Comparison of ENCODE assay signal across 2 cellular contexts in the genomic region with DNA sequence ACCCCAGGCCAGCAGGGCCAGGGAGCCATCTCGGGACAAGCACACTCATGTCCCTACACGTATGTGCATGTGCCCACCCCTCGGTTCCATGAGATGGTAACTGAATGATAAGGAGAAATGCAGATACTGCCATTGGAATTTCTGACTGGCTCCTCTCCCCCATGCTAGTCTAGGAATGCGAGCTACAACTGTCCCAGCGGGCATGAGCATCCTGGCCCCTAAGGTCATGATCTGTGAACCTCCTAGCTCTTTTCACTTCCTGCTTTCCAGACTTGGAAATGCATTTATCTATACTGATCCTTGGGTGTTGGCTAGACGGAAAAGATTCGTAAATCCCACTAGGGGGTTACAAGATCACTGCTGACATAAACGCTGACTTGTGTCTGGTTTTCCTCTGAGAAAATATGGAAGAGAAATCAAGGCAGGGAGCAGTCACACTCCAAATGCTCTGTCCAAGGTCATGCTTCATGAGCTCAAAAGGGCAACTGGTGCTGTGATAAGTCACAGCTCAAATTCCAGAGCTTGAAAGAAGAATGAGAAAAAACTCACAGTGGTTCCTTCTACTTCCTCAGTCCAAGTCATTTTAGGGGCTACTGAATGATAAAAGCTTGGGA.
A peak's percentile ranks its signal among the peaks of the same experiment; 100 is the strongest.
TF ChIP-seq lines count a peak whose summit lies in the region.

No MANE protein-coding gene starts in this region.

TF ChIP-seq in SK-N-SH, 30 proteins besides CTCF, POLR2A, EP300 and RAD21 (continued from another document):
- TF ChIP-seq, protein P1, sequence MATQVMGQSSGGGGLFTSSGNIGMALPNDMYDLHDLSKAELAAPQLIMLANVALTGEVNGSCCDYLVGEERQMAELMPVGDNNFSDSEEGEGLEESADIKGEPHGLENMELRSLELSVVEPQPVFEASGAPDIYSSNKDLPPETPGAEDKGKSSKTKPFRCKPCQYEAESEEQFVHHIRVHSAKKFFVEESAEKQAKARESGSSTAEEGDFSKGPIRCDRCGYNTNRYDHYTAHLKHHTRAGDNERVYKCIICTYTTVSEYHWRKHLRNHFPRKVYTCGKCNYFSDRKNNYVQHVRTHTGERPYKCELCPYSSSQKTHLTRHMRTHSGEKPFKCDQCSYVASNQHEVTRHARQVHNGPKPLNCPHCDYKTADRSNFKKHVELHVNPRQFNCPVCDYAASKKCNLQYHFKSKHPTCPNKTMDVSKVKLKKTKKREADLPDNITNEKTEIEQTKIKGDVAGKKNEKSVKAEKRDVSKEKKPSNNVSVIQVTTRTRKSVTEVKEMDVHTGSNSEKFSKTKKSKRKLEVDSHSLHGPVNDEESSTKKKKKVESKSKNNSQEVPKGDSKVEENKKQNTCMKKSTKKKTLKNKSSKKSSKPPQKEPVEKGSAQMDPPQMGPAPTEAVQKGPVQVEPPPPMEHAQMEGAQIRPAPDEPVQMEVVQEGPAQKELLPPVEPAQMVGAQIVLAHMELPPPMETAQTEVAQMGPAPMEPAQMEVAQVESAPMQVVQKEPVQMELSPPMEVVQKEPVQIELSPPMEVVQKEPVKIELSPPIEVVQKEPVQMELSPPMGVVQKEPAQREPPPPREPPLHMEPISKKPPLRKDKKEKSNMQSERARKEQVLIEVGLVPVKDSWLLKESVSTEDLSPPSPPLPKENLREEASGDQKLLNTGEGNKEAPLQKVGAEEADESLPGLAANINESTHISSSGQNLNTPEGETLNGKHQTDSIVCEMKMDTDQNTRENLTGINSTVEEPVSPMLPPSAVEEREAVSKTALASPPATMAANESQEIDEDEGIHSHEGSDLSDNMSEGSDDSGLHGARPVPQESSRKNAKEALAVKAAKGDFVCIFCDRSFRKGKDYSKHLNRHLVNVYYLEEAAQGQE (IDR thresholded peaks at IDR 0.05; ENCODE audit: low read depth, low read length) = peak; percentile 44; the same call in 1 of the 2 replicates

TF ChIP-seq in SK-N-SH treated with all-trans-retinoic acid at 6 μM for 48 hours, 23 proteins besides CTCF, POLR2A, EP300 and RAD21:
- no peak for TF ChIP-seq ARNTL (CRISPR knock-in tag; IDR thresholded peaks at IDR 0.05; ENCODE audit: borderline replicate concordance, low read depth)
- TF ChIP-seq, protein P2, sequence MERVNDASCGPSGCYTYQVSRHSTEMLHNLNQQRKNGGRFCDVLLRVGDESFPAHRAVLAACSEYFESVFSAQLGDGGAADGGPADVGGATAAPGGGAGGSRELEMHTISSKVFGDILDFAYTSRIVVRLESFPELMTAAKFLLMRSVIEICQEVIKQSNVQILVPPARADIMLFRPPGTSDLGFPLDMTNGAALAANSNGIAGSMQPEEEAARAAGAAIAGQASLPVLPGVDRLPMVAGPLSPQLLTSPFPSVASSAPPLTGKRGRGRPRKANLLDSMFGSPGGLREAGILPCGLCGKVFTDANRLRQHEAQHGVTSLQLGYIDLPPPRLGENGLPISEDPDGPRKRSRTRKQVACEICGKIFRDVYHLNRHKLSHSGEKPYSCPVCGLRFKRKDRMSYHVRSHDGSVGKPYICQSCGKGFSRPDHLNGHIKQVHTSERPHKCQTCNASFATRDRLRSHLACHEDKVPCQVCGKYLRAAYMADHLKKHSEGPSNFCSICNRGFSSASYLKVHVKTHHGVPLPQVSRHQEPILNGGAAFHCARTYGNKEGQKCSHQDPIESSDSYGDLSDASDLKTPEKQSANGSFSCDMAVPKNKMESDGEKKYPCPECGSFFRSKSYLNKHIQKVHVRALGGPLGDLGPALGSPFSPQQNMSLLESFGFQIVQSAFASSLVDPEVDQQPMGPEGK (CRISPR knock-in tag; IDR thresholded peaks at IDR 0.05; ENCODE audit: borderline replicate concordance) = no peak
- TF ChIP-seq TOX (CRISPR knock-in tag; IDR thresholded peaks at IDR 0.05; ENCODE audit: borderline replicate concordance) = no peak
- no peak for TF ChIP-seq ESRRG (CRISPR knock-in tag; IDR thresholded peaks at IDR 0.05)
- no peak for TF ChIP-seq ZFP3 (CRISPR knock-in tag; IDR thresholded peaks at IDR 0.05)
- TF ChIP-seq BACH2 (CRISPR knock-in tag; IDR thresholded peaks at IDR 0.05; ENCODE audit: borderline replicate concordance) = no peak
- no peak for TF ChIP-seq GLIS3 (CRISPR knock-in tag; IDR thresholded peaks at IDR 0.05)
- TF ChIP-seq ISL1 (CRISPR knock-in tag; IDR thresholded peaks at IDR 0.05) = no peak
- TF ChIP-seq RARB (CRISPR knock-in tag; IDR thresholded peaks at IDR 0.05) = no peak
- TF ChIP-seq, protein P3, sequence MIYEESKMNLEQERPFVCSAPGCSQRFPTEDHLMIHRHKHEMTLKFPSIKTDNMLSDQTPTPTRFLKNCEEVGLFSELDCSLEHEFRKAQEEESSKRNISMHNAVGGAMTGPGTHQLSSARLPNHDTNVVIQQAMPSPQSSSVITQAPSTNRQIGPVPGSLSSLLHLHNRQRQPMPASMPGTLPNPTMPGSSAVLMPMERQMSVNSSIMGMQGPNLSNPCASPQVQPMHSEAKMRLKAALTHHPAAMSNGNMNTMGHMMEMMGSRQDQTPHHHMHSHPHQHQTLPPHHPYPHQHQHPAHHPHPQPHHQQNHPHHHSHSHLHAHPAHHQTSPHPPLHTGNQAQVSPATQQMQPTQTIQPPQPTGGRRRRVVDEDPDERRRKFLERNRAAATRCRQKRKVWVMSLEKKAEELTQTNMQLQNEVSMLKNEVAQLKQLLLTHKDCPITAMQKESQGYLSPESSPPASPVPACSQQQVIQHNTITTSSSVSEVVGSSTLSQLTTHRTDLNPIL (CRISPR knock-in tag; IDR thresholded peaks at IDR 0.05; ENCODE audit: low read depth) = no peak
- TF ChIP-seq, protein P4, sequence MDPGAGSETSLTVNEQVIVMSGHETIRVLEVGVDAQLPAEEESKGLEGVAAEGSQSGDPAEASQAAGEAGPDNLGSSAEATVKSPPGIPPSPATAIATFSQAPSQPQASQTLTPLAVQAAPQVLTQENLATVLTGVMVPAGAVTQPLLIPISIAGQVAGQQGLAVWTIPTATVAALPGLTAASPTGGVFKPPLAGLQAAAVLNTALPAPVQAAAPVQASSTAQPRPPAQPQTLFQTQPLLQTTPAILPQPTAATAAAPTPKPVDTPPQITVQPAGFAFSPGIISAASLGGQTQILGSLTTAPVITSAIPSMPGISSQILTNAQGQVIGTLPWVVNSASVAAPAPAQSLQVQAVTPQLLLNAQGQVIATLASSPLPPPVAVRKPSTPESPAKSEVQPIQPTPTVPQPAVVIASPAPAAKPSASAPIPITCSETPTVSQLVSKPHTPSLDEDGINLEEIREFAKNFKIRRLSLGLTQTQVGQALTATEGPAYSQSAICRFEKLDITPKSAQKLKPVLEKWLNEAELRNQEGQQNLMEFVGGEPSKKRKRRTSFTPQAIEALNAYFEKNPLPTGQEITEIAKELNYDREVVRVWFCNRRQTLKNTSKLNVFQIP (CRISPR knock-in tag; IDR thresholded peaks at IDR 0.05; ENCODE audit: borderline replicate concordance, low read depth) = no peak
- TF ChIP-seq ZNF565 (CRISPR knock-in tag; conservative IDR thresholded peaks at IDR 0.05; ENCODE audit: low read depth) = no peak
- TF ChIP-seq, protein P5, sequence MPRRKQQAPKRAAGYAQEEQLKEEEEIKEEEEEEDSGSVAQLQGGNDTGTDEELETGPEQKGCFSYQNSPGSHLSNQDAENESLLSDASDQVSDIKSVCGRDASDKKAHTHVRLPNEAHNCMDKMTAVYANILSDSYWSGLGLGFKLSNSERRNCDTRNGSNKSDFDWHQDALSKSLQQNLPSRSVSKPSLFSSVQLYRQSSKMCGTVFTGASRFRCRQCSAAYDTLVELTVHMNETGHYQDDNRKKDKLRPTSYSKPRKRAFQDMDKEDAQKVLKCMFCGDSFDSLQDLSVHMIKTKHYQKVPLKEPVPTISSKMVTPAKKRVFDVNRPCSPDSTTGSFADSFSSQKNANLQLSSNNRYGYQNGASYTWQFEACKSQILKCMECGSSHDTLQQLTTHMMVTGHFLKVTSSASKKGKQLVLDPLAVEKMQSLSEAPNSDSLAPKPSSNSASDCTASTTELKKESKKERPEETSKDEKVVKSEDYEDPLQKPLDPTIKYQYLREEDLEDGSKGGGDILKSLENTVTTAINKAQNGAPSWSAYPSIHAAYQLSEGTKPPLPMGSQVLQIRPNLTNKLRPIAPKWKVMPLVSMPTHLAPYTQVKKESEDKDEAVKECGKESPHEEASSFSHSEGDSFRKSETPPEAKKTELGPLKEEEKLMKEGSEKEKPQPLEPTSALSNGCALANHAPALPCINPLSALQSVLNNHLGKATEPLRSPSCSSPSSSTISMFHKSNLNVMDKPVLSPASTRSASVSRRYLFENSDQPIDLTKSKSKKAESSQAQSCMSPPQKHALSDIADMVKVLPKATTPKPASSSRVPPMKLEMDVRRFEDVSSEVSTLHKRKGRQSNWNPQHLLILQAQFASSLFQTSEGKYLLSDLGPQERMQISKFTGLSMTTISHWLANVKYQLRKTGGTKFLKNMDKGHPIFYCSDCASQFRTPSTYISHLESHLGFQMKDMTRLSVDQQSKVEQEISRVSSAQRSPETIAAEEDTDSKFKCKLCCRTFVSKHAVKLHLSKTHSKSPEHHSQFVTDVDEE (CRISPR knock-in tag; IDR thresholded peaks at IDR 0.05) = no peak
- no peak for TF ChIP-seq PPARA (CRISPR knock-in tag; IDR thresholded peaks at IDR 0.05; ENCODE audit: borderline replicate concordance)
- no peak for TF ChIP-seq ZNF8 (CRISPR knock-in tag; IDR thresholded peaks at IDR 0.05)
- TF ChIP-seq ZNF70 (CRISPR knock-in tag; IDR thresholded peaks at IDR 0.05) = no peak
- TF ChIP-seq, protein P6, sequence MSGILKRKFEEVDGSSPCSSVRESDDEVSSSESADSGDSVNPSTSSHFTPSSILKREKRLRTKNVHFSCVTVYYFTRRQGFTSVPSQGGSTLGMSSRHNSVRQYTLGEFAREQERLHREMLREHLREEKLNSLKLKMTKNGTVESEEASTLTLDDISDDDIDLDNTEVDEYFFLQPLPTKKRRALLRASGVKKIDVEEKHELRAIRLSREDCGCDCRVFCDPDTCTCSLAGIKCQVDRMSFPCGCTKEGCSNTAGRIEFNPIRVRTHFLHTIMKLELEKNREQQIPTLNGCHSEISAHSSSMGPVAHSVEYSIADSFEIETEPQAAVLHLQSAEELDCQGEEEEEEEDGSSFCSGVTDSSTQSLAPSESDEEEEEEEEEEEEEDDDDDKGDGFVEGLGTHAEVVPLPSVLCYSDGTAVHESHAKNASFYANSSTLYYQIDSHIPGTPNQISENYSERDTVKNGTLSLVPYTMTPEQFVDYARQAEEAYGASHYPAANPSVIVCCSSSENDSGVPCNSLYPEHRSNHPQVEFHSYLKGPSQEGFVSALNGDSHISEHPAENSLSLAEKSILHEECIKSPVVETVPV (CRISPR knock-in tag; IDR thresholded peaks at IDR 0.05) = no peak
- TF ChIP-seq ZC3H10 (CRISPR knock-in tag; IDR thresholded peaks at IDR 0.05) = no peak
- TF ChIP-seq SNAI2 (CRISPR knock-in tag; IDR thresholded peaks at IDR 0.05) = no peak
- no peak for TF ChIP-seq CSDC2 (CRISPR knock-in tag; IDR thresholded peaks at IDR 0.05)
